8 cellular contexts compared by ENCODE assay signal in the genomic region with DNA sequence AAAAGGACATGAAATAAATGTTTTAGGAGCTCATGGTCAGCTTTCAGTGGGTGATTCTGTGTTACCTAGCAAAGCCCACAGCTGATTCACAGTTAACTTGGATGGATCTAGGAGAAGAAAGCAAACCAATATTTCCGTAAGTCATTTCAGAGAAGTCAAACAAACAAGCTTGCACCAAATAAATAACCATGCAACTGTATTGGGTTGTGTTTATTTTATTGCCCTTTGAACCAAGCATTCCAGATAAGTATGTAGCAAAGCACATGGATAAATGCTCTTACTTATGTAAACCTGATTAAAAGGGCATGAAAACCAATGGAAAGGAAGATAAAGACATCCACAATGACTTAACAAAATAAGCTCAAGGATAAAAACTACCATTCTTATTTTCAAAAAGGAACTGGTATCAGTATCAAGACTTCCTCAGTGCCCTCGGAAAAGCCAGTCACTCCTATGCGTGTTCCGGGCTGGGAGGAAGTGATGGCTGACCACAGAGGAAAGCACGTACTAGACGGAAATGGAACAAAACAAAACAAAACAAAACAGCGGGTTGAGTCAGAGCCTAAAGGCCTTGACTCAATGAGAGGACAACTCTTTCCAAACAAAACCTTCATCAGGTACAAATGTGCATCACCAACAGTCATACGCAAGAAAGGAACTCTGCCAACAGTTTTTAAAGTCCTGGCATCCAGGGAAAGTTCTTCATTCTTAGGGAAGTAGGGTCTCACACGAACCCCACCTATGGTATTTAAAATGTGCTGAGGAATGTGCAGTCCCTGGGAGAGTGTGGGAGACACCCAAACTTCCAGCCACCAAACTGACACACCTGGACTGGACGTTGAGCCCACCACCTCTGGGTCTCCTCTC.
DNase-seq lines count a peak whose midpoint lies in the region; ATAC-seq, FAIRE-seq and TF ChIP-seq lines count a peak whose summit lies in the region.

No MANE protein-coding gene starts in this region.

- CTCF ChIA-PET in A673 (lab: Charles Lee), result no interaction called here

- intact Hi-C loops in A673 (cut with micrococcal nuclease; ENCODE audit: unreplicated experiment), result no loop called here

- POLR2A ChIA-PET in A673 (lab: Charles Lee; ENCODE audit: low non-redundant PET), result no interaction called here

- BruUV-seq in A673 (replicated peaks; lab: Mats Ljungman, UMichigan), result no TSS peak

- TF ChIP-seq CTCF in gastroesophageal sphincter (IDR thresholded peaks at IDR 0.05) (no peak), A673 (conservative IDR thresholded peaks at IDR 0.05; ENCODE audit: low read depth, low read length) (no peak)

- peaks cover 3 to 8% of the 10 kb centered on the region in 2 donors for H3K36me3 Mint-ChIP-seq in activated T-cell treated with anti-CD3 and anti-CD28 coated beads, Interleukin-2, amount 50 U/mL, for 72 hours (ENCODE audit: insufficient read depth in 2 of 2)

- H3K4me1 ChIP-seq in gastroesophageal sphincter, result peaks cover 0 to 27% (median 0%) of the 10 kb centered on the region in 3 donors
- no peaks in the 10 kb centered on the region for H3K4me1 ChIP-seq in A673 (ENCODE audit: insufficient read depth, low read length, poor library complexity, severe bottlenecking)

- ATAC-seq in activated T-cell treated with anti-CD3 and anti-CD28 coated beads, Interleukin-2, amount 50 U/mL, for 72 hours (replicated peaks in 1 of 2), result peak; percentile 97
- ATAC-seq in gastroesophageal sphincter, result peak; percentile 69
- ATAC-seq in HG03439 (IDR thresholded peaks at IDR 0.05; ENCODE audit: unreplicated experiment), result no peak

- H3K27ac Mint-ChIP-seq in activated T-cell treated with anti-CD3 and anti-CD28 coated beads, Interleukin-2, amount 50 U/mL, for 72 hours, result peak overlapping the region; percentile 81

- peaks cover 52% of the 10 kb centered on the region for H3K4me1 Mint-ChIP-seq in activated T-cell treated with anti-CD3 and anti-CD28 coated beads, Interleukin-2, amount 50 U/mL, for 72 hours (ENCODE audit: low read depth)

- H3K27ac ChIP-seq in gastroesophageal sphincter (peak overlapping the region in 3 of 4 donors; percentile 59 to 74 (median 68)), A673 (ENCODE audit: low read depth, low read length, poor library complexity, severe bottlenecking) (no peak overlapping the region)

- no peak for TF ChIP-seq EP300 in gastroesophageal sphincter (IDR thresholded peaks at IDR 0.05)

- DNase-seq in GM12891 (ENCODE audit: insufficient read length, low spot score) (no peak), NOMO-1 treated with dmso at 0.1 percent for 144 hours (lab: John Stamatoyannopoulos, UW; ENCODE audit: unreplicated experiment) (peak; percentile 79), ecto neural progenitor cell (ENCODE audit: low spot score) (no peak), A673 (ENCODE audit: low spot score) (no peak)
- DNase-seq in activated T-cell treated with anti-CD3 and anti-CD28 coated beads, Interleukin-2, amount 50 U/mL, for 72 hours, result peak; percentile 77 to 82
- DNase-seq in stimulated activated CD4-positive, alpha-beta T cell treated with anti-CD3 and anti-CD28 coated beads, Interleukin-15, amount 100 ng/mL, for 48 hours (ENCODE audit: low read depth in 2 of 2), result peak; percentile 55 to 65

- H3K4me3 ChIP-seq in gastroesophageal sphincter, result no peak overlapping the region
- no peak overlapping the region for H3K4me3 ChIP-seq in A673 (ENCODE audit: low read depth, low read length, poor library complexity, severe bottlenecking)

- H3K9me3 Mint-ChIP-seq in activated T-cell treated with anti-CD3 and anti-CD28 coated beads, Interleukin-2, amount 50 U/mL, for 72 hours, result peaks cover 2 to 8% of the 10 kb centered on the region in 2 donors

- H3K9me3 ChIP-seq in gastroesophageal sphincter (peaks cover 0 to 4% (median 0%) of the 10 kb centered on the region in 3 donors), A673 (ENCODE audit: low read depth, low read length, poor library complexity, severe bottlenecking) (no peaks in the 10 kb centered on the region)

- FAIRE-seq in GM12891 (lab: Jason Lieb, UNC), result no peak

- H3K27me3 ChIP-seq in gastroesophageal sphincter (no peaks in the 10 kb centered on the region), A673 (replicated peaks; ENCODE audit: insufficient read depth, low read depth, low read length, poor library complexity) (no peaks in the 10 kb centered on the region)

- H3K27me3 Mint-ChIP-seq in activated T-cell treated with anti-CD3 and anti-CD28 coated beads, Interleukin-2, amount 50 U/mL, for 72 hours (ENCODE audit: low read depth), result no peaks in the 10 kb centered on the region

- H3K4me3 Mint-ChIP-seq in activated T-cell treated with anti-CD3 and anti-CD28 coated beads, Interleukin-2, amount 50 U/mL, for 72 hours, result peak overlapping the region; percentile 20 to 64

- H3K36me3 ChIP-seq in gastroesophageal sphincter, result peaks cover 0 to 5% of the 10 kb centered on the region in 2 donors
- H3K36me3 ChIP-seq in A673 (ENCODE audit: insufficient read depth, low read length, poor library complexity, severe bottlenecking), result no peaks in the 10 kb centered on the region

- WGBS in gastroesophageal sphincter (ENCODE audit: low coverage in 1 of 2), 2 donors, result 56 to 69% methylated on average over 10 of the region's 10 CpGs

- TF ChIP-seq POLR2A in GM12891 (IDR thresholded peaks at IDR 0.05; ENCODE audit: low read depth, low read length) (no peak), gastroesophageal sphincter (IDR thresholded peaks at IDR 0.05) (no peak)

TF ChIP-seq in GM12891, 5 proteins besides CTCF, POLR2A, EP300 and RAD21:
- TF ChIP-seq SPI1 (IDR thresholded peaks at IDR 0.05; ENCODE audit: low read depth, low read length) (peak; percentile 62), POLR2AphosphoS5 (IDR thresholded peaks at IDR 0.05; ENCODE audit: low read depth, low read length) (no peak), POU2F2 (IDR thresholded peaks at IDR 0.05; ENCODE audit: low read depth, low read length) (no peak)
TF ChIP-seq in GM12891: peak in this region for 1.

Comparison
In these comparisons a context has a peak if more than half of its experiments do, and no peak if none do; other contexts are left out.
1. DNase-seq: peak in NOMO-1 treated with dmso at 0.1 percent for 144 hours (single experiment), activated T-cell treated with anti-CD3 and anti-CD28 coated beads, Interleukin-2, amount 50 U/mL, for 72 hours (2 of 2) and stimulated activated CD4-positive, alpha-beta T cell treated with anti-CD3 and anti-CD28 coated beads, Interleukin-15, amount 100 ng/mL, for 48 hours (2 of 2); none in GM12891 (single experiment), ecto neural progenitor cell (single experiment) and A673 (single experiment).